18 cellular contexts compared by ENCODE assay signal in genomic region chr15:62799919-62800318, GRCh38.
"Had no signal": no experiment of that assay in that cellular context is flagged by ENCODE, and none has a peak within 500 bp of the region (broad histone marks: within the 10 kb centered on the region; RNA-seq: fewer than 3 reads in every experiment).

No MANE protein-coding gene starts in this region.

- H3K9me3 ChIP-seq: left lung, neutrophil, upper lobe of left lung had no signal

- H2AFZ ChIP-seq: parathyroid adenoma had no signal

- H3K4me1 ChIP-seq: left lung, parathyroid adenoma, upper lobe of left lung had no signal

- H3K27me3 Mint-ChIP-seq: activated CD4-positive, alpha-beta T cell treated with anti-CD3 and anti-CD28 coated beads for 36 hours; activated naive CD8-positive, alpha-beta T cell treated with anti-CD3 and anti-CD28 coated beads, Interleukin-2, amount 10 ng/mL, durations not matched to agents 7 days and 5 days had no signal

- ATAC-seq: activated CD4-positive, alpha-beta T cell treated with anti-CD3 and anti-CD28 coated beads for 36 hours; activated CD8-positive, alpha-beta memory T cell treated with anti-CD3 and anti-CD28 coated beads, Interleukin-2, amount 10 ng/mL, durations not matched to agents 7 days and 5 days; left lung; naive thymus-derived CD8-positive, alpha-beta T cell; WTC11 had no signal

- H3K27ac ChIP-seq: left lung, neutrophil, parathyroid adenoma, skin epidermis, upper lobe of left lung had no signal

- H3K4me3 Mint-ChIP-seq: activated CD4-positive, alpha-beta memory T cell treated with anti-CD3 and anti-CD28 coated beads for 36 hours; activated CD4-positive, alpha-beta T cell treated with anti-CD3 and anti-CD28 coated beads for 36 hours; activated CD8-positive, alpha-beta memory T cell treated with anti-CD3 and anti-CD28 coated beads, Interleukin-2, amount 10 ng/mL, durations not matched to agents 7 days and 5 days; activated naive CD8-positive, alpha-beta T cell treated with anti-CD3 and anti-CD28 coated beads, Interleukin-2, amount 10 ng/mL, durations not matched to agents 7 days and 5 days; memory B cell; naive thymus-derived CD8-positive, alpha-beta T cell; stimulated activated naive CD8-positive, alpha-beta T cell treated with anti-CD3 and anti-CD28 coated beads, Interleukin-15, Interleukin-2, amounts not matched to agents 100 ng/mL and 50 ng/mL, for 24 hours; WTC11 had no signal

- H3K4me3 ChIP-seq: dorsolateral prefrontal cortex, left lung, skin epidermis, upper lobe of left lung had no signal

- H3K27ac Mint-ChIP-seq: activated CD4-positive, alpha-beta memory T cell treated with anti-CD3 and anti-CD28 coated beads for 36 hours; activated CD4-positive, alpha-beta T cell treated with anti-CD3 and anti-CD28 coated beads for 36 hours; activated CD8-positive, alpha-beta memory T cell treated with anti-CD3 and anti-CD28 coated beads, Interleukin-2, amount 10 ng/mL, durations not matched to agents 7 days and 5 days; activated naive CD8-positive, alpha-beta T cell treated with anti-CD3 and anti-CD28 coated beads, Interleukin-2, amount 10 ng/mL, durations not matched to agents 7 days and 5 days; memory B cell; naive thymus-derived CD8-positive, alpha-beta T cell; stimulated activated naive CD8-positive, alpha-beta T cell treated with anti-CD3 and anti-CD28 coated beads, Interleukin-15, Interleukin-2, amounts not matched to agents 100 ng/mL and 50 ng/mL, for 24 hours; WTC11 had no signal

- H3K4me1 Mint-ChIP-seq: activated CD4-positive, alpha-beta T cell treated with anti-CD3 and anti-CD28 coated beads for 36 hours; activated CD8-positive, alpha-beta memory T cell treated with anti-CD3 and anti-CD28 coated beads, Interleukin-2, amount 10 ng/mL, durations not matched to agents 7 days and 5 days; activated naive CD8-positive, alpha-beta T cell treated with anti-CD3 and anti-CD28 coated beads, Interleukin-2, amount 10 ng/mL, durations not matched to agents 7 days and 5 days; memory B cell; WTC11 had no signal

- H3K36me3 Mint-ChIP-seq: activated CD4-positive, alpha-beta memory T cell treated with anti-CD3 and anti-CD28 coated beads for 36 hours; activated CD8-positive, alpha-beta memory T cell treated with anti-CD3 and anti-CD28 coated beads, Interleukin-2, amount 10 ng/mL, durations not matched to agents 7 days and 5 days; activated naive CD8-positive, alpha-beta T cell treated with anti-CD3 and anti-CD28 coated beads, Interleukin-2, amount 10 ng/mL, durations not matched to agents 7 days and 5 days; memory B cell; naive thymus-derived CD8-positive, alpha-beta T cell; WTC11 had no signal

- DNase-seq: activated CD4-positive, alpha-beta memory T cell treated with anti-CD3 and anti-CD28 coated beads for 36 hours; activated CD4-positive, alpha-beta T cell treated with anti-CD3 and anti-CD28 coated beads for 36 hours; activated CD8-positive, alpha-beta memory T cell treated with anti-CD3 and anti-CD28 coated beads, Interleukin-2, amount 10 ng/mL, durations not matched to agents 7 days and 5 days; activated naive CD4-positive, alpha-beta T cell treated with Interleukin-2 at 50 U/mL for 16 hours; activated naive CD8-positive, alpha-beta T cell treated with anti-CD3 and anti-CD28 coated beads, Interleukin-2, amount 10 ng/mL, durations not matched to agents 7 days and 5 days; amygdala; caudate nucleus; dorsolateral prefrontal cortex; foreskin fibroblast; left lung; naive thymus-derived CD8-positive, alpha-beta T cell; upper lobe of left lung had no signal

- H3K9me3 Mint-ChIP-seq: activated CD4-positive, alpha-beta memory T cell treated with anti-CD3 and anti-CD28 coated beads for 36 hours; activated naive CD8-positive, alpha-beta T cell treated with anti-CD3 and anti-CD28 coated beads, Interleukin-2, amount 10 ng/mL, durations not matched to agents 7 days and 5 days; memory B cell; naive thymus-derived CD8-positive, alpha-beta T cell; stimulated activated naive CD8-positive, alpha-beta T cell treated with anti-CD3 and anti-CD28 coated beads, Interleukin-15, Interleukin-2, amounts not matched to agents 100 ng/mL and 50 ng/mL, for 24 hours; WTC11 had no signal

- H3K9ac ChIP-seq: parathyroid adenoma had no signal

- H3K27me3 ChIP-seq: dorsolateral prefrontal cortex, left lung, neutrophil, upper lobe of left lung had no signal

- H3K36me3 ChIP-seq: left lung, neutrophil had no signal
